ENCODE assay signal across 16 cellular contexts in the genomic region with DNA sequence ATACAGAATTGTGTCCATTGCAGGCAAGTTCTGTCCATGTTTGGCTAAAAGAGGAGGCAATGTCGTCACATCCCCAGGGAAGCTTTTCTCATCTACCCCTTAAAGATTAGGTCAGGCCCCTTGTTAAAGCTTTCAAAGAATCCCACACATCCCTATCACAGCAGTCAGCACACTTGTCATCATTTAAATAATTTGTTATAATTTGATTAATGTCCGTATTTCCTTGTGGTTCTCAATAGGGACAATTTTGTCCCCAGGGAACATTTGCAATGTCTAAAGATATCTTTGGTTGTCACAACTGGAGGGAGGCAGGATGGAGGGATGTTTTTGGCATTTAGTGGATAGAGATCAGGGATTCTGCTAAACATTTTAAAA. TPM values are rescaled to one million over a fixed set of nuclear protein-coding genes. Genes with fewer than 3 reads are reported as not detected.
DNase-seq lines count a peak whose midpoint lies in the region; ATAC-seq and TF ChIP-seq lines count a peak whose summit lies in the region.
"Had no signal": no experiment of that assay in that cellular context is flagged by ENCODE, and none has a peak within 500 bp of the region (broad histone marks: within the 10 kb centered on the region; RNA-seq: fewer than 3 reads in every experiment).

No MANE protein-coding gene starts in this region.

- no peaks in the 10 kb centered on the region for H4K20me1 ChIP-seq in GM23338 (replicated peaks; ENCODE audit: insufficient read depth)

- in situ Hi-C loops in Panc1 (cut with HindIII; ENCODE audit: low pct_unique_long_range_greater_than_20kb, low sequenced_read_pairs) = no loop called here

- DNase-seq in A673 (ENCODE audit: low spot score) = peak; percentile 91
- DNase-seq in GM23338 (ENCODE audit: low spot score) = no peak
- no peak for DNase-seq in Panc1 (ENCODE audit: low read depth, low spot score)
- DNase-seq in islet precursor cell = peak; percentile 7
- no peak for DNase-seq in stimulated activated naive CD4-positive, alpha-beta T cell (lab: John Stamatoyannopoulos, UW)
- no peak for DNase-seq in foreskin keratinocyte
- DNase-seq: 8988T; Caco-2; CD4-positive, alpha-beta T cell; HCEC 1CT; KG1 had no signal

- ATAC-seq in GM23338 (no peak), Panc1 (no peak), HG03135 (IDR thresholded peaks at IDR 0.05; ENCODE audit: unreplicated experiment) (no peak), GM21367 (IDR thresholded peaks at IDR 0.05; ENCODE audit: unreplicated experiment) (no peak), foreskin keratinocyte (no peak)
- ATAC-seq: HepG2 had no signal

- no peaks in the 10 kb centered on the region for H3K9me2 ChIP-seq in GM23338 (ENCODE audit: insufficient read depth)

- H3K4me2 ChIP-seq in GM23338 = no peak overlapping the region

- TF ChIP-seq CTCF in A673 (conservative IDR thresholded peaks at IDR 0.05; ENCODE audit: low read depth, low read length) (no peak), GM23338 (conservative IDR thresholded peaks at IDR 0.05; ENCODE audit: low read depth in 2 of 2) (no peak), Panc1 (IDR thresholded peaks at IDR 0.05) (no peak), foreskin keratinocyte (conservative IDR thresholded peaks at IDR 0.05) (no peak)

- POLR2A ChIA-PET in A673 (lab: Charles Lee; ENCODE audit: low non-redundant PET) = no interaction called here
- POLR2A ChIA-PET in Panc1 (lab: Charles Lee) = no interaction called here

- BruUV-seq in A673 (replicated peaks; lab: Mats Ljungman, UMichigan) (no TSS peak), Panc1 (replicated peaks; lab: Mats Ljungman, UMichigan) (no TSS peak)

- H3K9me3 Mint-ChIP-seq in GM23338 = no peaks in the 10 kb centered on the region
- H3K9me3 Mint-ChIP-seq: CD4-positive, alpha-beta T cell had no signal

- H3K36me3 ChIP-seq in A673 (ENCODE audit: insufficient read depth, low read length, poor library complexity, severe bottlenecking) (no peaks in the 10 kb centered on the region), GM23338 (ENCODE audit: insufficient read depth) (no peaks in the 10 kb centered on the region), Panc1 (ENCODE audit: control insufficient read depth, insufficient read depth, low read length) (no peaks in the 10 kb centered on the region)

- H3K4me1 ChIP-seq in A673 (ENCODE audit: insufficient read depth, low read length, poor library complexity, severe bottlenecking) = peaks cover 37% of the 10 kb centered on the region
- no peaks in the 10 kb centered on the region for H3K4me1 ChIP-seq in GM23338 (ENCODE audit: insufficient read depth)
- H3K4me1 ChIP-seq in Panc1 (ENCODE audit: control insufficient read depth, insufficient read depth, low read length) = peaks cover 16% of the 10 kb centered on the region
- peaks cover 8% of the 10 kb centered on the region for H3K4me1 ChIP-seq in foreskin keratinocyte
- H3K4me1 ChIP-seq: Caco-2 had no signal

- peak overlapping the region; percentile 60; the same call in 1 of the 2 replicates for H2AFZ ChIP-seq in GM23338

- no peaks in the 10 kb centered on the region for H3K27me3 ChIP-seq in A673 (replicated peaks; ENCODE audit: insufficient read depth, low read depth, low read length, poor library complexity)
- H3K27me3 ChIP-seq in GM23338 (ENCODE audit: insufficient read depth) = no peaks in the 10 kb centered on the region
- no peaks in the 10 kb centered on the region for H3K27me3 ChIP-seq in Panc1 (ENCODE audit: control insufficient read depth, insufficient read depth, low read length)
- H3K27me3 ChIP-seq in foreskin keratinocyte = no peaks in the 10 kb centered on the region

- H3F3A ChIP-seq in GM23338 (replicated peaks; ENCODE audit: low read depth) = no peaks in the 10 kb centered on the region

- no peaks in the 10 kb centered on the region for H3K36me3 Mint-ChIP-seq in GM23338 (ENCODE audit: low read depth)

- CTCF ChIA-PET in A673 (lab: Charles Lee) (interaction anchor here (0.7 kb wide), 1 partner anchor 14 kb away, joined by 4 read pairs; no protein-coding TSS in a partner anchor), Panc1 (lab: Charles Lee) (no interaction called here)

- no peak overlapping the region for H3K4me3 ChIP-seq in A673 (ENCODE audit: low read depth, low read length, poor library complexity, severe bottlenecking)
- H3K4me3 ChIP-seq in GM23338 = no peak overlapping the region
- H3K4me3 ChIP-seq in Panc1 (ENCODE audit: low read depth in 2 of 2, low read length in 2 of 2) = no peak overlapping the region

- intact Hi-C loops in A673 (cut with micrococcal nuclease; ENCODE audit: unreplicated experiment) = no loop called here
- intact Hi-C loops in Panc1 (cut with micrococcal nuclease; ENCODE audit: unreplicated experiment) = no loop called here

- H3K4me1 Mint-ChIP-seq in GM23338 = peaks cover 9% of the 10 kb centered on the region

- no peaks in the 10 kb centered on the region for H3K27me3 Mint-ChIP-seq in GM23338 (ENCODE audit: insufficient read depth, low read depth, poor library complexity)
- H3K27me3 Mint-ChIP-seq: CD4-positive, alpha-beta T cell had no signal

- H3K4me3 Mint-ChIP-seq in GM23338 = no peak overlapping the region
- H3K4me3 Mint-ChIP-seq: B cell; CD4-positive, alpha-beta T cell had no signal

- no peak overlapping the region for H3K27ac Mint-ChIP-seq in GM23338
- H3K27ac Mint-ChIP-seq: B cell; CD4-positive, alpha-beta T cell had no signal

- H3K27ac ChIP-seq in A673 (ENCODE audit: low read depth, low read length, poor library complexity, severe bottlenecking) (peak overlapping the region; percentile 53), GM23338 (ENCODE audit: low read depth) (no peak overlapping the region), Panc1 (ENCODE audit: low read length) (peak overlapping the region; percentile 48; the same call in 1 of the 2 replicates), foreskin keratinocyte (no peak overlapping the region)
- H3K27ac ChIP-seq: C4-2B had no signal

- H3K9me3 ChIP-seq in A673 (ENCODE audit: low read depth, low read length, poor library complexity, severe bottlenecking) (no peaks in the 10 kb centered on the region), Panc1 (ENCODE audit: control insufficient read depth, insufficient read depth, low read depth, low read length) (no peaks in the 10 kb centered on the region)
- H3K9me3 ChIP-seq: Caco-2 had no signal

- no peaks in the 10 kb centered on the region for H3K79me2 ChIP-seq in GM23338 (replicated peaks; ENCODE audit: insufficient read depth)

TF ChIP-seq in GM23338, 12 proteins besides CTCF, POLR2A, EP300 and RAD21 (continues in another document):
- no peak for TF ChIP-seq NANOG (IDR thresholded peaks at IDR 0.05; ENCODE audit: borderline replicate concordance)
- no peak for TF ChIP-seq EZH2 (IDR thresholded peaks at IDR 0.05; ENCODE audit: low read depth, unreplicated experiment)
- TF ChIP-seq POLR2AphosphoS5 (IDR thresholded peaks at IDR 0.05; ENCODE audit: low read depth) = no peak
- no peak for TF ChIP-seq STAT1 (IDR thresholded peaks at IDR 0.05; ENCODE audit: unreplicated experiment)
- TF ChIP-seq, protein P1, sequence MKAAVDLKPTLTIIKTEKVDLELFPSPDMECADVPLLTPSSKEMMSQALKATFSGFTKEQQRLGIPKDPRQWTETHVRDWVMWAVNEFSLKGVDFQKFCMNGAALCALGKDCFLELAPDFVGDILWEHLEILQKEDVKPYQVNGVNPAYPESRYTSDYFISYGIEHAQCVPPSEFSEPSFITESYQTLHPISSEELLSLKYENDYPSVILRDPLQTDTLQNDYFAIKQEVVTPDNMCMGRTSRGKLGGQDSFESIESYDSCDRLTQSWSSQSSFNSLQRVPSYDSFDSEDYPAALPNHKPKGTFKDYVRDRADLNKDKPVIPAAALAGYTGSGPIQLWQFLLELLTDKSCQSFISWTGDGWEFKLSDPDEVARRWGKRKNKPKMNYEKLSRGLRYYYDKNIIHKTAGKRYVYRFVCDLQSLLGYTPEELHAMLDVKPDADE (IDR thresholded peaks at IDR 0.05) = no peak
- TF ChIP-seq, protein P2, sequence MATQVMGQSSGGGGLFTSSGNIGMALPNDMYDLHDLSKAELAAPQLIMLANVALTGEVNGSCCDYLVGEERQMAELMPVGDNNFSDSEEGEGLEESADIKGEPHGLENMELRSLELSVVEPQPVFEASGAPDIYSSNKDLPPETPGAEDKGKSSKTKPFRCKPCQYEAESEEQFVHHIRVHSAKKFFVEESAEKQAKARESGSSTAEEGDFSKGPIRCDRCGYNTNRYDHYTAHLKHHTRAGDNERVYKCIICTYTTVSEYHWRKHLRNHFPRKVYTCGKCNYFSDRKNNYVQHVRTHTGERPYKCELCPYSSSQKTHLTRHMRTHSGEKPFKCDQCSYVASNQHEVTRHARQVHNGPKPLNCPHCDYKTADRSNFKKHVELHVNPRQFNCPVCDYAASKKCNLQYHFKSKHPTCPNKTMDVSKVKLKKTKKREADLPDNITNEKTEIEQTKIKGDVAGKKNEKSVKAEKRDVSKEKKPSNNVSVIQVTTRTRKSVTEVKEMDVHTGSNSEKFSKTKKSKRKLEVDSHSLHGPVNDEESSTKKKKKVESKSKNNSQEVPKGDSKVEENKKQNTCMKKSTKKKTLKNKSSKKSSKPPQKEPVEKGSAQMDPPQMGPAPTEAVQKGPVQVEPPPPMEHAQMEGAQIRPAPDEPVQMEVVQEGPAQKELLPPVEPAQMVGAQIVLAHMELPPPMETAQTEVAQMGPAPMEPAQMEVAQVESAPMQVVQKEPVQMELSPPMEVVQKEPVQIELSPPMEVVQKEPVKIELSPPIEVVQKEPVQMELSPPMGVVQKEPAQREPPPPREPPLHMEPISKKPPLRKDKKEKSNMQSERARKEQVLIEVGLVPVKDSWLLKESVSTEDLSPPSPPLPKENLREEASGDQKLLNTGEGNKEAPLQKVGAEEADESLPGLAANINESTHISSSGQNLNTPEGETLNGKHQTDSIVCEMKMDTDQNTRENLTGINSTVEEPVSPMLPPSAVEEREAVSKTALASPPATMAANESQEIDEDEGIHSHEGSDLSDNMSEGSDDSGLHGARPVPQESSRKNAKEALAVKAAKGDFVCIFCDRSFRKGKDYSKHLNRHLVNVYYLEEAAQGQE (IDR thresholded peaks at IDR 0.05; ENCODE audit: unreplicated experiment) = no peak
- TF ChIP-seq ZNF331 (CRISPR knock-in tag; IDR thresholded peaks at IDR 0.05; ENCODE audit: low read depth) = no peak

RNA-seq across cellular contexts. Expression of a gene that starts 28.1 kb away (rescaled TPM):
- total RNA-seq in A673 (2021) (32.0 and 34.8 TPM in 2 replicates), Panc1 (2021; ENCODE audit: unreplicated experiment) (57.0 TPM), foreskin keratinocyte (25.4 and 25.5 TPM in 2 replicates)
- 27.0 and 31.9 TPM in 2 replicates for total RNA-seq in GM23338 (2014; rRNA removed; shearing (Covaris generic))
- polyA plus RNA-seq in GM23338 (2016; fragmentation: Nextera tagmentation; extraction: Ambion mirVana) (10.6 and 12.6 TPM in 2 replicates), foreskin keratinocyte (1.2 and 1.3 TPM in 2 replicates)
- polyA plus RNA-seq in Panc1 (2012; ENCODE audit: insufficient read length) = 6.0 TPM

Comparison
In these comparisons a context has a peak if more than half of its experiments do, and no peak if none do; other contexts are left out.
1. DNase-seq: peak in A673 (single experiment) and islet precursor cell (single experiment); none in GM23338 (single experiment), Panc1 (single experiment), stimulated activated naive CD4-positive, alpha-beta T cell (0 of 6) and foreskin keratinocyte (0 of 2).
2. H3K27ac ChIP-seq: peak in A673 (single experiment) and Panc1 (single experiment); none in GM23338 (single experiment) and foreskin keratinocyte (single experiment).